ENCODE assay signal across 18 cellular contexts in genomic region chr20:47419953-47420352, GRCh38.
"Had no signal": no experiment of that assay in that cellular context is flagged by ENCODE, and none has a peak within 500 bp of the region (broad histone marks: within the 10 kb centered on the region; RNA-seq: fewer than 3 reads in every experiment).

No MANE protein-coding gene starts in this region.

- DNase-seq: activated CD4-positive, alpha-beta memory T cell treated with anti-CD3 and anti-CD28 coated beads, Interleukin-2, amount 10 ng/mL, durations not matched to agents 7 days and 5 days; activated CD4-positive, alpha-beta T cell treated with anti-CD3 and anti-CD28 coated beads for 4 hours; activated effector memory CD4-positive, alpha-beta T cell treated with Interleukin-2 at 50 U/mL for 16 hours; activated naive CD4-positive, alpha-beta T cell treated with anti-CD3 and anti-CD28 coated beads, Interleukin-2, amount 50 U/mL, for 16 hours; activated T-cell treated with anti-CD3 and anti-CD28 coated beads, Interleukin-2, amount 50 U/mL, for 24 hours; dorsolateral prefrontal cortex; endodermal cell; gastrocnemius medialis; heart right ventricle; left cardiac atrium; stimulated activated CD4-positive, alpha-beta T cell treated with anti-CD3 and anti-CD28 coated beads, Interleukin-12 subunit alpha, Interleukin-12 subunit beta, amount 100 ng/mL, for 4 hours; stimulated activated CD4-positive, alpha-beta T cell treated with anti-CD3 and anti-CD28 coated beads, Interleukin-2, amount 100 ng/mL, for 24 hours; thyroid gland; uterus; WERI-Rb-1 had no signal

- H3K9me3 Mint-ChIP-seq: activated CD4-positive, alpha-beta memory T cell treated with anti-CD3 and anti-CD28 coated beads, Interleukin-2, amount 10 ng/mL, durations not matched to agents 7 days and 5 days; activated T-cell treated with anti-CD3 and anti-CD28 coated beads, Interleukin-2, amount 50 U/mL, for 24 hours had no signal

- H3K4me1 ChIP-seq: parathyroid adenoma, thyroid gland, uterus had no signal

- H3K4me3 ChIP-seq: cardiac muscle cell, dorsolateral prefrontal cortex, gastrocnemius medialis, heart right ventricle, lung, thyroid gland, uterus had no signal

- ATAC-seq: gastrocnemius medialis, heart right ventricle, left cardiac atrium had no signal

- H3K27me3 Mint-ChIP-seq: activated CD4-positive, alpha-beta memory T cell treated with anti-CD3 and anti-CD28 coated beads, Interleukin-2, amount 10 ng/mL, durations not matched to agents 7 days and 5 days; activated T-cell treated with anti-CD3 and anti-CD28 coated beads, Interleukin-2, amount 50 U/mL, for 24 hours had no signal

- H3K4me3 Mint-ChIP-seq: activated CD4-positive, alpha-beta memory T cell treated with anti-CD3 and anti-CD28 coated beads, Interleukin-2, amount 10 ng/mL, durations not matched to agents 7 days and 5 days; activated T-cell treated with anti-CD3 and anti-CD28 coated beads, Interleukin-2, amount 50 U/mL, for 24 hours; endodermal cell had no signal

- H3K9me3 ChIP-seq: gastrocnemius medialis, heart right ventricle, thyroid gland, uterus had no signal

- H3K36me3 ChIP-seq: cardiac muscle cell, gastrocnemius medialis, heart right ventricle, thyroid gland, uterus, WERI-Rb-1 had no signal

- H3K27ac ChIP-seq: cardiac muscle cell, dorsolateral prefrontal cortex, gastrocnemius medialis, heart right ventricle, parathyroid adenoma, thyroid gland, uterus, WERI-Rb-1 had no signal

- H3K27me3 ChIP-seq: cardiac muscle cell, dorsolateral prefrontal cortex, gastrocnemius medialis, heart right ventricle, thyroid gland, uterus had no signal

- H3K27ac Mint-ChIP-seq: activated CD4-positive, alpha-beta memory T cell treated with anti-CD3 and anti-CD28 coated beads, Interleukin-2, amount 10 ng/mL, durations not matched to agents 7 days and 5 days; activated T-cell treated with anti-CD3 and anti-CD28 coated beads, Interleukin-2, amount 50 U/mL, for 24 hours; endodermal cell had no signal
